Comparison of ENCODE assay signal across 20 cellular contexts in the genomic region with DNA sequence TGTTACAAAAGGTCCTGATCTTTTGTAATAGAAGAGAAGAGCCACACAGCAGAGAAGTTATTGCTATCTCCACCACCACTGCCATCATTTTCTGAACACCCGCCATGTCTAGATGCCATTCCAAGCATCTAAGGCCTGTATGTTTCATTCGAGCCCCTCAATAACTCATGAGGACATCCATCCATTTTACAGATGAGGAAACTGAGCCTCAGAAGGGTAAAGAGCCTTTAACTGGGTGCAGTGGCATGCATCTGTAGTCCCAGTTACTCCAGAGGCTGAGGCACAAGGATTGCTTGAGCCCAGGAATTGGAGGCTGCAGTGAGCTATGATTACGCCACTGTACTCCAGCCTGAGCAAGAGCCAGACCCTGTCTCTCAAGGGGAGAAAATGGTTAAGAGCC. TPM values are rescaled to one million over a fixed set of nuclear protein-coding genes. Genes with fewer than 3 reads are reported as not detected.
DNase-seq lines count a peak whose midpoint lies in the region; ATAC-seq and TF ChIP-seq lines count a peak whose summit lies in the region.
"Had no signal": no experiment of that assay in that cellular context is flagged by ENCODE, and none has a peak within 500 bp of the region (broad histone marks: within the 10 kb centered on the region; RNA-seq: fewer than 3 reads in every experiment).

No MANE protein-coding gene starts in this region.

- TF ChIP-seq CTCF in CD8-positive, alpha-beta T cell (IDR thresholded peaks at IDR 0.05) = no peak
- TF ChIP-seq CTCF in psoas muscle (IDR thresholded peaks at IDR 0.05) = no peak

- peaks cover 78% of the 10 kb centered on the region for H3K4me1 Mint-ChIP-seq in CD8-positive, alpha-beta T cell (ENCODE audit: low read depth)
- H3K4me1 Mint-ChIP-seq in T-helper 17 cell = peaks cover 50% of the 10 kb centered on the region

- no peak overlapping the region for H3K27ac ChIP-seq in CD8-positive, alpha-beta T cell (ENCODE audit: low read depth, low read length)
- H3K27ac ChIP-seq in psoas muscle = peak overlapping the region; percentile 67
- H3K27ac ChIP-seq: Peyer's patch, SJCRH30 had no signal

- peaks cover 46% of the 10 kb centered on the region for H3K4me1 ChIP-seq in CD8-positive, alpha-beta T cell (ENCODE audit: insufficient read depth, low read length)
- peaks cover 76% of the 10 kb centered on the region for H3K4me1 ChIP-seq in psoas muscle

- no peaks in the 10 kb centered on the region for H3K9me3 Mint-ChIP-seq in CD8-positive, alpha-beta T cell
- H3K9me3 Mint-ChIP-seq: IgD-negative memory B cell had no signal

- H3K9me3 ChIP-seq in CD8-positive, alpha-beta T cell (ENCODE audit: low read length) = no peaks in the 10 kb centered on the region
- H3K9me3 ChIP-seq in T-helper 17 cell (ENCODE audit: control insufficient read depth, low read length, poor library complexity, severe bottlenecking) (no peaks in the 10 kb centered on the region), psoas muscle (no peaks in the 10 kb centered on the region)
- H3K9me3 ChIP-seq: BE2C, Peyer's patch, SJCRH30 had no signal

- no peaks in the 10 kb centered on the region for H3K27me3 Mint-ChIP-seq in CD8-positive, alpha-beta T cell (ENCODE audit: low read depth)
- no peaks in the 10 kb centered on the region for H3K27me3 Mint-ChIP-seq in T-helper 17 cell
- H3K27me3 Mint-ChIP-seq: IgD-negative memory B cell had no signal

- DNase-seq in CD8-positive, alpha-beta T cell = no peak
- no peak for DNase-seq in T-helper 17 cell
- DNase-seq in islet precursor cell = peak; percentile 27
- no peak for DNase-seq in psoas muscle
- DNase-seq: BE2C, COR-L47, DMS79, H7, Karpas-422, NCI-H1417, NCI-H1694 treated with DMSO at 0.1 percent for 48 hours, NCI-H2081 treated with DMSO at 0.1 percent for 48 hours, NCI-H446, NCI-H526, Peyer's patch, SJCRH30 had no signal

- no peaks in the 10 kb centered on the region for H3K27me3 ChIP-seq in CD8-positive, alpha-beta T cell (ENCODE audit: insufficient read depth, low read length)
- no peaks in the 10 kb centered on the region for H3K27me3 ChIP-seq in psoas muscle (ENCODE audit: insufficient read depth in 3 of 3, low read length in 2 of 3)
- H3K27me3 ChIP-seq: BE2C, Peyer's patch, SJCRH30 had no signal

- intact Hi-C loops in CD8-positive, alpha-beta T cell (cut with DNase I, micrococcal nuclease) = no loop called here
- intact Hi-C loops in psoas muscle (cut with DNase I) = loop anchor here in 1 of 2 donors (5.0 kb wide), 1 partner anchor 39 kb away; the partner anchor contains the start of gene UBE2H

- POLR2A ChIA-PET in CD8-positive, alpha-beta T cell (lab: Charles Lee) = interaction anchor here (0.6 to 0.9 kb wide), 2 partner anchors 25 to 1143 kb away, joined by 3 read pairs; no protein-coding TSS in a partner anchor

- CTCF ChIA-PET in CD8-positive, alpha-beta T cell (lab: Charles Lee) = no interaction called here

- peaks cover 33% of the 10 kb centered on the region for H3K36me3 Mint-ChIP-seq in CD8-positive, alpha-beta T cell
- H3K36me3 Mint-ChIP-seq in T-helper 17 cell (ENCODE audit: low read depth) = peaks cover 6% of the 10 kb centered on the region

- peak overlapping the region; percentile 37 for H3K27ac Mint-ChIP-seq in CD8-positive, alpha-beta T cell
- H3K27ac Mint-ChIP-seq in T-helper 17 cell = no peak overlapping the region
- H3K27ac Mint-ChIP-seq: IgD-negative memory B cell had no signal

- no peak overlapping the region for H3K4me3 Mint-ChIP-seq in CD8-positive, alpha-beta T cell
- peak overlapping the region; percentile 36 for H3K4me3 Mint-ChIP-seq in T-helper 17 cell

- WGBS in psoas muscle, 3 donors = 81 to 94% (median 83%) methylated on average over 3 of the region's 3 CpGs

- no peaks in the 10 kb centered on the region for H3K36me3 ChIP-seq in CD8-positive, alpha-beta T cell (ENCODE audit: insufficient read depth, low read length)
- H3K36me3 ChIP-seq in psoas muscle (ENCODE audit: insufficient read depth in 1 of 2, low read depth in 1 of 2) = no peaks in the 10 kb centered on the region
- H3K36me3 ChIP-seq: BE2C, Peyer's patch had no signal

- no peak overlapping the region for H3K4me3 ChIP-seq in CD8-positive, alpha-beta T cell (ENCODE audit: low read depth, low read length)
- no peak overlapping the region for H3K4me3 ChIP-seq in psoas muscle
- H3K4me3 ChIP-seq: Peyer's patch, SJCRH30 had no signal

- ATAC-seq in CD8-positive, alpha-beta T cell = no peak
- no peak for ATAC-seq in T-helper 17 cell
- peak in 1 of 4 donors; percentile 17 for ATAC-seq in psoas muscle
- no peak for ATAC-seq in GM21381 (IDR thresholded peaks at IDR 0.05; ENCODE audit: unreplicated experiment)
- ATAC-seq in HG03095 (IDR thresholded peaks at IDR 0.05; ENCODE audit: unreplicated experiment) = no peak
- ATAC-seq in GM21515 (IDR thresholded peaks at IDR 0.05; ENCODE audit: unreplicated experiment) = no peak

RNA-seq across cellular contexts. Expression of gene UBE2H, which starts 39.3 kb away (rescaled TPM):
- total RNA-seq in CD8-positive, alpha-beta T cell = 10 to 100 TPM; 53.7 to 63.6 TPM
- total RNA-seq in T-helper 17 cell (10 to 100 TPM; 77.9 to 84.2 TPM), psoas muscle (100 to 1,000 TPM in 1 of 4 donors, 10 to 100 TPM in 3; 75.9 to 111 (median 77.4) TPM)
- polyA plus RNA-seq in psoas muscle = 100 to 1,000 TPM in 1 of 3 donors, 10 to 100 TPM in 2; 17.3 to 115 (median 50.5) TPM
